In genomic region chr13:113930711-113931637, GRCh38 we compare ENCODE assay signal across 1 cellular context.
TF ChIP-seq lines count a peak whose summit lies in the region.

No MANE protein-coding gene starts in this region.

TF ChIP-seq in GM23338, 12 proteins besides CTCF, POLR2A, EP300 and RAD21 (continued from another document):
- no peak for TF ChIP-seq REST (IDR thresholded peaks at IDR 0.05; ENCODE audit: unreplicated experiment)
- no peak for TF ChIP-seq EZH2phosphoT487 (IDR thresholded peaks at IDR 0.05; ENCODE audit: unreplicated experiment)
